Comparison of ENCODE assay signal across 15 cellular contexts in the genomic region with DNA sequence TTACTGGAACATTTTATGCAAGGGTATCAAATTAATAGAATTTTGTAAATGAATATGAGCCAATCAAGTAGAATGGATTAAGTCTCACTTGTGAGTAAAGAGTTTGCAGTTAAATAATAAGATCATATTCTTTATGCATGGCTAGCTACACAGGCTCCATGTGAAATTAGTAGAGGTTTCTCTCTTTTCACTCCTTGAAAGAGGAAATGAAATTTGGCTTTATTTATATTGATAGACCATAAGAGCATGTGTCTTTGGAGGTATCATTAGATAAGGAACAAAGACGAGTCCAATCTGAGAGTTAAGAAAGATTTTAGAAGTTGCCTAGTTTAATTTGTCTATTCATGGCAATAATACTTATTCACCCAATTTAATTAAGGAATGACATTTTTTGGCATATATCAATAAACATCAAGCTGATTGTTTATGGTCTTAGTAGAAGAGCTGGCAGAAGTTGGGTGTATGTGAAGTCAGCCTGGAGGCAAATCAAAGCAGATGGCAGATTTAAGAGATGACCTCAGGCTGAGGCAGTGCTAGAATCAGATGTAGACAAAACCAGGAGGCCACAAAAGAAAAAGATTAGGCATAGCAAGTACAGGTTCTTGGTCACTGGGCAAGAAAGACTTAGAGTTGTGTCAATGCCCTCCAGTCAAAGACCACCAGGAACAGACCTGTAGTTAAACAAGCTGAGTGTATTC.
"Had no signal": no experiment of that assay in that cellular context is flagged by ENCODE, and none has a peak within 500 bp of the region (broad histone marks: within the 10 kb centered on the region; RNA-seq: fewer than 3 reads in every experiment).

No MANE protein-coding gene starts in this region.

- H3K9me3 ChIP-seq: thyroid gland had no signal

- H3K4me3 ChIP-seq: adrenal gland, cardiac muscle cell, dorsolateral prefrontal cortex, thyroid gland, uterus had no signal

- ATAC-seq: natural killer cell treated with Interleukin-12 subunit alpha and Interleukin-12 subunit beta and Interleukin-15 and Interleukin-18, amount 100 ng/mL, for 72 hours; stimulated activated memory B cell treated with anti-CD40 and anti-IgM and Interleukin-4, amounts not matched to agents 10 μg/mL and 1 μg/mL and 100 μg/mL, for 72 hours had no signal

- H3K27me3 ChIP-seq: adrenal gland, cardiac muscle cell, dorsolateral prefrontal cortex, thyroid gland, uterus had no signal

- H3K36me3 ChIP-seq: adrenal gland, cardiac muscle cell, thyroid gland, uterus had no signal

- DNase-seq: activated CD4-positive, alpha-beta T cell treated with anti-CD3 and anti-CD28 coated beads for 1 hour; activated CD4-positive, alpha-beta T cell treated with anti-CD3 and anti-CD28 coated beads, Interleukin-2, amount 50 U/mL, for 4 hours; activated naive CD4-positive, alpha-beta T cell treated with anti-CD3 and anti-CD28 coated beads, Interleukin-2, amount 10 ng/mL, durations not matched to agents 7 days and 5 days; adrenal gland; dorsolateral prefrontal cortex; endodermal cell; immature natural killer cell; nucleus accumbens; posterior cingulate gyrus; stimulated activated CD4-positive, alpha-beta T cell treated with anti-CD3 and anti-CD28 coated beads, Interleukin-2, amount 100 ng/mL, for 48 hours; thyroid gland; uterus had no signal

- H3K27ac ChIP-seq: adrenal gland, cardiac muscle cell, dorsolateral prefrontal cortex, thyroid gland, uterus had no signal

- H3K4me1 ChIP-seq: adrenal gland, thyroid gland, uterus had no signal
